ENCODE assay signal across 8 cellular contexts in the genomic region with DNA sequence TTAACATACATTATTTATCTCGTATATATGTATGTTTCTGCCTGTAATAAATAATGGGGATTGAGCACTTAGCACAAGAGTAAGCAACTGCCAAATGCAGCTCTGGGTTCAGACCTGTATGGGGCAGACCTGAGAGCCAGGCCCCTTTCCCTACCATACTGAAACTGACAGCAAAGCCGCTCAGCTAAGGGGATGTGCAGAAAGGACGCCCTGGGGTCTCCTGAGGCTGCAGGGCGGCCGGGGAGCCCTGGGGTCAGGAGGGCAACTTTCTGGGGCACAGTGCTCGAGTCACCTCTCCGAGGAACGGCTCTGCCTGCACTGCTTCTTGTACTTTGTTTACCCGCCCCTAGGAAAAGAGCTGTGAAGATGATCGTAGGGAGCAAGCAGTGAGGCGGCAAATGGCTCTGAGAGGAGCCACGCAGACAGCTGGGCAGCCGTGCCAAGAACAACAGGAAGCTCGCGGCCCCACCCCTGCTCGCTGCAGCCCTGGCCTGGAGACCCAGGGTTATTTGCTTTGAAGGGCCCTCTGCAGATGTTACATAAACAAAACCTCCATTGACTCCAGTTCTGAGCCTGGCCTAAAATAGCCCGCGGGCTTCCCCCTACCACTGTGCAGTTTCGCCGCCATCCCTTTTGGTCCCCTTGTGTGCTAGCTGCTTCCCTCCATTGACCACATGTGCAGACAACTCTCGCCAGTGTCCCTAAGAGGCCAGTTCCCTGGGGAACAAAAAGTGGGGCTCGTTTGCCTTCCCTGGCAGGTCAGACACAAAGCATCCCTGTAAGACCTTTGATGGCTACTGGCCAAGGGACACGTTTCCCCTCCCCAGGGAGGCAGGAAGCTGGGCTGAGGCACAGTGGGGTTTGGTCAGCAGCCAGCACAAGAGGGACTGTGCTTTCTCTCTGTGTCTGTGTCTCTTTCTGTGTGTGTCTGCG.
DNase-seq lines count a peak whose midpoint lies in the region; ATAC-seq and TF ChIP-seq lines count a peak whose summit lies in the region.

No MANE protein-coding gene starts in this region.

- peak; percentile 68 for ATAC-seq in GM19372 (IDR thresholded peaks at IDR 0.05; ENCODE audit: low read depth, unreplicated experiment)
- peak; percentile 84 for ATAC-seq in HG03354 (IDR thresholded peaks at IDR 0.05; ENCODE audit: poor library complexity, severe bottlenecking, unreplicated experiment)

- peak overlapping the region; percentile 29 to 60 (median 54) for H3K27ac ChIP-seq in sigmoid colon

- no peak for TF ChIP-seq POLR2A in sigmoid colon (IDR thresholded peaks at IDR 0.05)

- H3K4me3 Mint-ChIP-seq in Caco-2 (ENCODE audit: unreplicated experiment): no peak overlapping the region

- POLR2A ChIA-PET in Caco-2 (lab: Charles Lee): no interaction called here

- H3K27me3 Mint-ChIP-seq in Caco-2 (ENCODE audit: insufficient read depth, unreplicated experiment): no peaks in the 10 kb centered on the region

- no peak for TF ChIP-seq EP300 in sigmoid colon (IDR thresholded peaks at IDR 0.05)

- no TSS peak for BruUV-seq in Caco-2 (replicated peaks; lab: Mats Ljungman, UMichigan)

- DNase-seq in DMS 273 treated with DMSO at 0.1 percent for 48 hours (lab: John Stamatoyannopoulos, UW) (peak; percentile 28), NCI-H460 (ENCODE audit: extremely low read depth, low read depth) (peak; percentile 54), astrocyte of the hippocampus (ENCODE audit: low read depth, low spot score) (peak; percentile 64), hypothalamus (lab: John Stamatoyannopoulos, UW) (peak in 48 of 51 donors; percentile 7 to 77 (median 40)), sigmoid colon (peak; percentile 89), Caco-2 (no peak)

- no peaks in the 10 kb centered on the region for H3K36me3 Mint-ChIP-seq in Caco-2 (ENCODE audit: insufficient read depth, unreplicated experiment)

- peaks cover 0 to 18% (median 16%) of the 10 kb centered on the region in 4 donors for H3K4me1 ChIP-seq in sigmoid colon
- no peaks in the 10 kb centered on the region for H3K4me1 ChIP-seq in Caco-2

- WGBS in sigmoid colon, 2 donors: 4 to 9% methylated on average over 24 of the region's 24 CpGs

- H3K36me3 ChIP-seq in sigmoid colon: no peaks in the 10 kb centered on the region
- H3K36me3 ChIP-seq in Caco-2 (ENCODE audit: control insufficient read depth, insufficient read depth, low read length): no peaks in the 10 kb centered on the region

- H3K4me3 ChIP-seq in sigmoid colon: peak overlapping the region in 3 of 4 donors; percentile 24 to 38 (median 30)
- H3K4me3 ChIP-seq in Caco-2 (ENCODE audit: low read depth, low read length): no peak overlapping the region

- peaks cover 10% of the 10 kb centered on the region for H3K9me3 Mint-ChIP-seq in Caco-2 (ENCODE audit: unreplicated experiment)

- H3K27me3 ChIP-seq in sigmoid colon: no peaks in the 10 kb centered on the region
- no peaks in the 10 kb centered on the region for H3K27me3 ChIP-seq in Caco-2 (replicated peaks; ENCODE audit: control insufficient read depth, insufficient read depth, low read length)

- no peak for TF ChIP-seq CTCF in sigmoid colon (IDR thresholded peaks at IDR 0.05)
- TF ChIP-seq CTCF in Caco-2 (IDR thresholded peaks at IDR 0.05; ENCODE audit: insufficient read depth in 1 of 2, low read depth in 1 of 2, low read length in 1 of 2, severe bottlenecking in 1 of 2, unreplicated experiment in 1 of 2): no peak

- intact Hi-C loops in sigmoid colon (cut with DNase I) (no loop called here), Caco-2 (cut with micrococcal nuclease; ENCODE audit: unreplicated experiment) (loop anchor here (10.0 kb wide), 1 partner anchor 88 kb away; no protein-coding TSS in a partner anchor)

- CTCF ChIA-PET in Caco-2 (lab: Charles Lee): interaction anchor here (0.8 kb wide), 1 partner anchor 18 kb away, joined by 3 read pairs; no protein-coding TSS in a partner anchor

- peaks cover 9% of the 10 kb centered on the region for H3K4me1 Mint-ChIP-seq in Caco-2 (ENCODE audit: low read depth, unreplicated experiment)

- H3K9me3 ChIP-seq in sigmoid colon (no peaks in the 10 kb centered on the region), Caco-2 (no peaks in the 10 kb centered on the region)

- H3K27ac Mint-ChIP-seq in Caco-2 (ENCODE audit: unreplicated experiment): no peak overlapping the region

Comparison
In these comparisons a context has a peak if more than half of its experiments do, and no peak if none do; other contexts are left out.
1. DNase-seq: peak in DMS 273 treated with DMSO at 0.1 percent for 48 hours (single experiment), NCI-H460 (single experiment), astrocyte of the hippocampus (single experiment), hypothalamus (48 of 51) and sigmoid colon (single experiment); none in Caco-2 (0 of 2).